10 cellular contexts compared by ENCODE assay signal in genomic region chr15:64071931-64072765, GRCh38. TPM values are rescaled to one million over a fixed set of nuclear protein-coding genes. Genes with fewer than 3 reads are reported as not detected.
DNase-seq lines count a peak whose midpoint lies in the region; ATAC-seq, FAIRE-seq and TF ChIP-seq lines count a peak whose summit lies in the region.
"Had no signal": no experiment of that assay in that cellular context is flagged by ENCODE, and none has a peak within 500 bp of the region (broad histone marks: within the 10 kb centered on the region; RNA-seq: fewer than 3 reads in every experiment).

No MANE protein-coding gene starts in this region.

- no peaks in the 10 kb centered on the region for H3K27me3 ChIP-seq in GM12878 (replicated peaks in 1 of 2; ENCODE audit: control insufficient read depth in 2 of 2, insufficient read depth in 2 of 2, low read length in 1 of 2)
- no peaks in the 10 kb centered on the region for H3K27me3 ChIP-seq in subcutaneous abdominal adipose tissue (ENCODE audit: control insufficient read depth in 5 of 5, insufficient read depth in 4 of 5, low read length in 5 of 5)

- TF ChIP-seq RAD21 in GM12878 (IDR thresholded peaks at IDR 0.05; ENCODE audit: insufficient read depth, low read depth, low read length): no peak

- H3K27ac ChIP-seq in GM12878 (ENCODE audit: control insufficient read depth, insufficient read depth) (no peak overlapping the region), kidney (ENCODE audit: low read depth in 2 of 2, low read length in 2 of 2) (peak overlapping the region; percentile 72 to 74), subcutaneous abdominal adipose tissue (ENCODE audit: low read depth, low read length) (peak overlapping the region; percentile 98)

- peak; percentile 76 for FAIRE-seq in GM12878 (lab: Jason Lieb, UNC)
- FAIRE-seq in kidney (lab: Jason Lieb, UNC): no peak

- no peak for TF ChIP-seq EP300 in GM12878 (IDR thresholded peaks at IDR 0.05; ENCODE audit: borderline replicate concordance in 1 of 2, control insufficient read depth in 1 of 2, low read depth in 2 of 2, low read length in 2 of 2)

- H3K27me3 Mint-ChIP-seq in HFFc6 (ENCODE audit: insufficient read depth): no peaks in the 10 kb centered on the region

- SMC1A ChIA-PET in GM12878 (lab: Charles Lee; ENCODE audit: uncharacterized antibody, unreplicated experiment): interaction anchor here (0.7 to 2.2 kb wide), 6 partner anchors 17 to 462 kb away, joined by 3 to 7 read pairs (median 4); partner anchors contain the start of gene CIAO2A

- intact Hi-C loops in GM12878 (cut with micrococcal nuclease; ENCODE audit: unreplicated experiment): no loop called here
- intact Hi-C loops in kidney (cut with DNase I): no loop called here

- peaks cover 13% of the 10 kb centered on the region for H3K4me1 ChIP-seq in GM12878 (ENCODE audit: control insufficient read depth, insufficient read depth, low read length)
- H3K4me1 ChIP-seq in kidney (ENCODE audit: control insufficient read depth in 1 of 2, insufficient read depth in 1 of 2, low read depth in 1 of 2, low read length in 2 of 2): peaks cover 7 to 25% of the 10 kb centered on the region in 2 donors
- H3K4me1 ChIP-seq in subcutaneous abdominal adipose tissue (ENCODE audit: control insufficient read depth in 5 of 5, insufficient read depth in 5 of 5, low read length in 5 of 5): peaks cover 8 to 47% (median 45%) of the 10 kb centered on the region in 5 donors

- H2AFZ ChIP-seq in GM12878 (ENCODE audit: control insufficient read depth, low read depth, low read length): no peak overlapping the region

- no peak for TF ChIP-seq POLR2A in GM12878 (IDR thresholded peaks at IDR 0.05; ENCODE audit: low read depth, low read length)

- H3K36me3 Mint-ChIP-seq in HFFc6 (ENCODE audit: low read depth): peaks cover 23% of the 10 kb centered on the region

- RAD21 ChIA-PET in GM12878 (lab: Charles Lee; ENCODE audit: unreplicated experiment): no interaction called here

- POLR2A ChIA-PET in GM12878 (lab: Charles Lee): interaction anchor here (1.0 to 1.3 kb wide), 2 partner anchors 19 to 42 kb away, joined by 3 read pairs; no protein-coding TSS in a partner anchor

- H3K4me3 Mint-ChIP-seq in HFFc6: peak overlapping the region; percentile 31

- H3K27ac Mint-ChIP-seq in HFFc6: peak overlapping the region; percentile 82

- H3K4me3 ChIP-seq in GM12878 (no peak overlapping the region), kidney (ENCODE audit: low read length in 2 of 2) (no peak overlapping the region), subcutaneous abdominal adipose tissue (ENCODE audit: low read depth in 1 of 5, low read length in 5 of 5) (peak overlapping the region in 2 of 5 donors; percentile 27 to 41)

- CTCF ChIA-PET in GM12878 (lab: Yijun Ruan, JAX): interaction anchor here (1.0 to 9.2 kb wide), 8 partner anchors 6 to 320 kb away, joined by 3 to 73 read pairs (median 4); partner anchors contain the start of genes CIAO2A and DAPK2

- H3K9ac ChIP-seq in GM12878 (ENCODE audit: control insufficient read depth, insufficient read depth, low read length) (no peak overlapping the region), kidney (ENCODE audit: low read length in 2 of 2) (no peak overlapping the region), subcutaneous abdominal adipose tissue (ENCODE audit: low read length in 5 of 5) (peak overlapping the region in 3 of 5 donors; percentile 32 to 66 (median 41))

- H3K9me3 ChIP-seq in GM12878 (replicated peaks; ENCODE audit: control insufficient read depth, insufficient read depth, low read length): no peaks in the 10 kb centered on the region
- no peaks in the 10 kb centered on the region for H3K9me3 ChIP-seq in kidney (ENCODE audit: control insufficient read depth in 1 of 2, low read length in 2 of 2)
- no peaks in the 10 kb centered on the region for H3K9me3 ChIP-seq in subcutaneous abdominal adipose tissue (ENCODE audit: control insufficient read depth in 5 of 5, low read length in 5 of 5)

- no peak for ATAC-seq in GM12878
- ATAC-seq in HG02973 (IDR thresholded peaks at IDR 0.05; ENCODE audit: unreplicated experiment): no peak

- H3K79me2 ChIP-seq in GM12878 (ENCODE audit: control insufficient read depth, insufficient read depth, low read length): no peaks in the 10 kb centered on the region

- 98% methylated on average over 4 of the region's 4 CpGs for WGBS in GM12878 (ENCODE audit: insufficient coverage, insufficient replicate concordance, low lambda C conversion rate, missing lambda C conversion rate)

- no peaks in the 10 kb centered on the region for H3K9me3 Mint-ChIP-seq in HFFc6

- TF ChIP-seq CTCF in HFFc6 (IDR thresholded peaks at IDR 0.05) (no peak), GM12878 (IDR thresholded peaks at IDR 0.05 in 2 of 3, conservative IDR thresholded peaks at IDR 0.05 in 1 of 3; ENCODE audit: control insufficient read depth in 2 of 3, extremely low read depth in 1 of 3, insufficient read depth in 1 of 3, low read depth in 3 of 3, low read length in 3 of 3) (no peak), kidney (IDR thresholded peaks at IDR 0.05; ENCODE audit: borderline replicate concordance, extremely low read depth, insufficient read depth) (no peak)

- peaks cover 7 to 23% of the 10 kb centered on the region in 2 experiments for H3K36me3 ChIP-seq in GM12878 (ENCODE audit: control insufficient read depth in 2 of 2, insufficient read depth in 2 of 2, low read length in 1 of 2)
- peaks cover 0 to 3% of the 10 kb centered on the region in 2 donors for H3K36me3 ChIP-seq in kidney (ENCODE audit: control insufficient read depth in 1 of 2, insufficient read depth in 2 of 2, low read length in 2 of 2)
- H3K36me3 ChIP-seq in subcutaneous abdominal adipose tissue (ENCODE audit: control insufficient read depth in 5 of 5, insufficient read depth in 5 of 5, low read length in 5 of 5): peaks cover 2 to 19% (median 8%) of the 10 kb centered on the region in 5 donors

- peaks cover 49% of the 10 kb centered on the region for H3K4me1 Mint-ChIP-seq in HFFc6 (ENCODE audit: low read depth)

- no TSS peak for BruUV-seq in GM12878 (replicated peaks; lab: Mats Ljungman, UMichigan)

- no peaks in the 10 kb centered on the region for H4K20me1 ChIP-seq in GM12878 (ENCODE audit: control insufficient read depth, insufficient read depth)

- in situ Hi-C loops in GM12878 (cut with MboI): no loop called here

- DNase-seq in HFFc6: no peak
- DNase-seq in GM12878 (ENCODE audit: low read depth, low spot score): no peak
- no peak for DNase-seq in kidney
- no peak for DNase-seq in CD1c-positive myeloid dendritic cell (ENCODE audit: extremely low spot score)
- no peak for DNase-seq in activated CD8-positive, alpha-beta memory T cell treated with anti-CD3 and anti-CD28 coated beads for 24 hours
- DNase-seq in SW480 (ENCODE audit: low spot score): no peak
- DNase-seq: DMS79, NCI-H1694 treated with DMSO at 0.1 percent for 48 hours had no signal

- H3K4me2 ChIP-seq in GM12878 (ENCODE audit: control insufficient read depth, insufficient read depth): no peak overlapping the region

RNA-seq across cellular contexts. Expression of gene CIAO2A, which starts 21.5 kb away (rescaled TPM):
- 10 to 100 TPM; 46.5 to 61.1 (median 53.2) TPM for total RNA-seq in HFFc6 (2021; fragmentation: NEBNext Ultra II Directional; extraction: Animal tissue kit (Norgen Biotek cat#: 25700))
- 28.6 and 31.7 TPM in 2 replicates for total RNA-seq in GM12878 (2013; cell fraction: nucleolus; rRNA removed)
- total RNA-seq in GM12878 (2014; rRNA removed): 169 and 200 TPM in 2 replicates
- 159 and 160 TPM in 2 replicates for total RNA-seq in GM12878 (2014; rRNA removed; fragmentation: Illumina TruSeq; extraction: Trizol)
- 94.5 and 101 TPM in 2 replicates for total RNA-seq in GM12878 (2021)
- polyA plus RNA-seq in GM12878 (2011; ENCODE audit: low read depth): 57.0 TPM
- 209 and 341 TPM in 2 replicates for polyA plus RNA-seq in GM12878 (2011; rRNA removed)
- 67.5 and 68.0 TPM in 2 replicates for polyA plus RNA-seq in GM12878 (2011; cell fraction: cytosol; rRNA removed)
- 38.7 and 42.2 TPM in 2 replicates for polyA plus RNA-seq in GM12878 (2011; cell fraction: nucleus; rRNA removed)
- 108 and 116 TPM in 2 replicates for polyA plus RNA-seq in GM12878 (2012)
- 132 and 138 TPM in 2 replicates for polyA plus RNA-seq in GM12878 (2014; fragmentation: Illumina TruSeq; extraction: Trizol)
- 100 to 1,000 TPM; 264 to 303 TPM for polyA plus RNA-seq in GM12878 (2014; fragmentation: Nextera tagmentation; extraction: Ambion mirVana)
- 164 and 198 TPM in 2 replicates for polyA plus RNA-seq in GM12878 (2014; rRNA removed)
- 100 to 1,000 TPM; 399 to 400 TPM for polyA plus RNA-seq in GM12878 (2016; fragmentation: Nextera tagmentation; extraction: Ambion mirVana)
- polyA minus RNA-seq in GM12878 (2011; rRNA and poly(A)+ RNA removed): 15.3 and 17.4 TPM in 2 replicates
- 13.8 and 19.2 TPM in 2 replicates for polyA minus RNA-seq in GM12878 (2011; cell fraction: cytosol; rRNA and poly(A)+ RNA removed)
- polyA minus RNA-seq in GM12878 (2011; cell fraction: nucleus; rRNA and poly(A)+ RNA removed): 7.9 and 11.5 TPM in 2 replicates
- total RNA-seq in kidney: 41.6 TPM
- 92.4 TPM for polyA plus RNA-seq in kidney (ENCODE audit: insufficient read depth, low read depth, low replicate concordance)

RNA-seq across cellular contexts. Expression of gene SNX1, which starts 23.6 kb away (rescaled TPM):
- 100 to 1,000 TPM in 1 of 6 experiments, 10 to 100 TPM in 5; 87.4 to 102 (median 96.1) TPM for total RNA-seq in HFFc6 (2021; fragmentation: NEBNext Ultra II Directional; extraction: Animal tissue kit (Norgen Biotek cat#: 25700))
- 73.0 and 74.8 TPM in 2 replicates for total RNA-seq in GM12878 (2013; cell fraction: nucleolus; rRNA removed)
- total RNA-seq in GM12878 (2014; rRNA removed) (31.7 and 47.7 TPM in 2 replicates), GM12878 (2014; rRNA removed; fragmentation: Illumina TruSeq; extraction: Trizol) (60.4 and 62.5 TPM in 2 replicates), GM12878 (2021) (107 and 115 TPM in 2 replicates), kidney (148 TPM)
- 35.5 TPM for polyA plus RNA-seq in GM12878 (2011; ENCODE audit: low read depth)
- polyA plus RNA-seq in GM12878 (2011; rRNA removed) (97.7 and 107 TPM in 2 replicates), GM12878 (2014; fragmentation: Illumina TruSeq; extraction: Trizol) (92.2 and 97.0 TPM in 2 replicates), GM12878 (2014; fragmentation: Nextera tagmentation; extraction: Ambion mirVana) (10 to 100 TPM; 17.8 to 32.3 TPM), GM12878 (2014; rRNA removed) (79.8 and 95.7 TPM in 2 replicates), GM12878 (2016; fragmentation: Nextera tagmentation; extraction: Ambion mirVana) (100 to 1,000 TPM; 113 TPM), kidney (ENCODE audit: insufficient read depth, low read depth, low replicate concordance) (81.2 TPM)
- 86.6 and 101 TPM in 2 replicates for polyA plus RNA-seq in GM12878 (2011; cell fraction: cytosol; rRNA removed)
- 133 and 168 TPM in 2 replicates for polyA plus RNA-seq in GM12878 (2011; cell fraction: nucleus; rRNA removed)
- polyA plus RNA-seq in GM12878 (2012): 58.2 and 60.8 TPM in 2 replicates
- 70.5 and 78.2 TPM in 2 replicates for polyA minus RNA-seq in GM12878 (2011; rRNA and poly(A)+ RNA removed)
- 24.1 and 30.9 TPM in 2 replicates for polyA minus RNA-seq in GM12878 (2011; cell fraction: cytosol; rRNA and poly(A)+ RNA removed)
- polyA minus RNA-seq in GM12878 (2011; cell fraction: nucleus; rRNA and poly(A)+ RNA removed): 29.1 and 41.5 TPM in 2 replicates

RNA-seq across cellular contexts. Expression of gene DAPK2, which starts 25.9 kb away (rescaled TPM):
- 1 to 10 TPM; 2.1 to 5.7 (median 5.1) TPM for total RNA-seq in HFFc6 (2021; fragmentation: NEBNext Ultra II Directional; extraction: Animal tissue kit (Norgen Biotek cat#: 25700))
- 20.9 and 25.3 TPM in 2 replicates for total RNA-seq in GM12878 (2013; cell fraction: nucleolus; rRNA removed)
- total RNA-seq in GM12878 (2014; rRNA removed): 5.4 and 8.4 TPM in 2 replicates
- 3.8 and 4.8 TPM in 2 replicates for total RNA-seq in GM12878 (2014; rRNA removed; fragmentation: Illumina TruSeq; extraction: Trizol)
- total RNA-seq in GM12878 (2021): 5.6 and 5.9 TPM in 2 replicates
- 2.9 TPM for polyA plus RNA-seq in GM12878 (2011; ENCODE audit: low read depth)
- 2.9 and 4.3 TPM in 2 replicates for polyA plus RNA-seq in GM12878 (2011; rRNA removed)
- polyA plus RNA-seq in GM12878 (2011; cell fraction: cytosol; rRNA removed): 5.8 and 7.7 TPM in 2 replicates
- 14.9 and 15.7 TPM in 2 replicates for polyA plus RNA-seq in GM12878 (2011; cell fraction: nucleus; rRNA removed)
- polyA plus RNA-seq in GM12878 (2012): 6.3 and 6.4 TPM in 2 replicates
- polyA plus RNA-seq in GM12878 (2014; fragmentation: Illumina TruSeq; extraction: Trizol): 3.4 and 6.1 TPM in 2 replicates
- under 1 TPM; 0.69 to 0.75 TPM for polyA plus RNA-seq in GM12878 (2014; fragmentation: Nextera tagmentation; extraction: Ambion mirVana)
- 5.5 and 6.6 TPM in 2 replicates for polyA plus RNA-seq in GM12878 (2014; rRNA removed)
- polyA plus RNA-seq in GM12878 (2016; fragmentation: Nextera tagmentation; extraction: Ambion mirVana): 1 to 10 TPM; 3.3 to 4.4 TPM
- polyA minus RNA-seq in GM12878 (2011; rRNA and poly(A)+ RNA removed): 3.6 and 6.2 TPM in 2 replicates
- 1.6 and 3.8 TPM in 2 replicates for polyA minus RNA-seq in GM12878 (2011; cell fraction: cytosol; rRNA and poly(A)+ RNA removed)
- 3.6 and 6.7 TPM in 2 replicates for polyA minus RNA-seq in GM12878 (2011; cell fraction: nucleus; rRNA and poly(A)+ RNA removed)
- 3.0 TPM for total RNA-seq in kidney
- polyA plus RNA-seq in kidney (ENCODE audit: insufficient read depth, low read depth, low replicate concordance): 3.8 TPM

Comparison
In these comparisons a context has a peak if more than half of its experiments do, and no peak if none do; other contexts are left out.
1. H3K9ac ChIP-seq: peak in subcutaneous abdominal adipose tissue (3 of 5); none in GM12878 (single experiment) and kidney (0 of 2).